23 cellular contexts compared by ENCODE assay signal in genomic region chr10:131776496-131776895, GRCh38.
A peak's percentile ranks its signal among the peaks of the same experiment; 100 is the strongest.
DNase-seq lines count a peak whose midpoint lies in the region; ATAC-seq, FAIRE-seq and TF ChIP-seq lines count a peak whose summit lies in the region.
"Had no signal": no experiment of that assay in that cellular context is flagged by ENCODE, and none has a peak within 500 bp of the region (broad histone marks: within the 10 kb centered on the region; RNA-seq: fewer than 3 reads in every experiment).

No MANE protein-coding gene starts in this region.

- H3K4me2 ChIP-seq in H1 (ENCODE audit: insufficient read depth in 1 of 2, low read depth in 2 of 2, low read length in 2 of 2) = no peak overlapping the region
- no peak overlapping the region for H3K4me2 ChIP-seq in neural progenitor cell
- H3K4me2 ChIP-seq: KMS-11 had no signal

- H3K36me3 Mint-ChIP-seq in neural progenitor cell = peaks cover 6% of the 10 kb centered on the region
- H3K36me3 Mint-ChIP-seq: CD8-positive, alpha-beta T cell had no signal

- H3K18ac ChIP-seq in H1 (ENCODE audit: extremely low read depth, low read length) = no peak overlapping the region

- H2BK120ac ChIP-seq in H1 (replicated peaks; ENCODE audit: low read depth, low read length) = no peak overlapping the region

- peak overlapping the region; percentile 35; the same call in 1 of the 2 replicates for H2BK12ac ChIP-seq in H1 (ENCODE audit: low read depth, low read length)

- TF ChIP-seq POLR2A in H1 (IDR thresholded peaks at IDR 0.05; ENCODE audit: control extremely low read depth in 1 of 2, low read depth in 2 of 2, low read length in 2 of 2) = no peak

- H3K27me3 Mint-ChIP-seq in neural progenitor cell (ENCODE audit: insufficient read depth, low read depth) = peaks cover 18% of the 10 kb centered on the region

- no peaks in the 10 kb centered on the region for H4K20me1 ChIP-seq in H1 (replicated peaks in 1 of 2; ENCODE audit: control insufficient read depth in 1 of 2, insufficient read depth in 2 of 2, low read length in 2 of 2)
- H4K20me1 ChIP-seq in neural progenitor cell (ENCODE audit: low read depth) = no peaks in the 10 kb centered on the region

- 0 out of 4 replicates have a peak, but pooled peaks of 1 of the 2 experiments have one; percentile 5 for TF ChIP-seq RAD21 in H1 (IDR thresholded peaks at IDR 0.05 in 1 of 2, conservative IDR thresholded peaks at IDR 0.05 in 1 of 2; ENCODE audit: low read depth in 2 of 2, low read length in 2 of 2)

- no peaks in the 10 kb centered on the region for H3K23me2 ChIP-seq in H1 (ENCODE audit: low read depth, low read length)

- H3K9ac ChIP-seq in H1 (replicated peaks in 1 of 4; ENCODE audit: extremely low read depth in 1 of 4, low read depth in 3 of 4, low read length in 3 of 4) = no peak overlapping the region
- H3K9ac ChIP-seq in neural progenitor cell = no peak overlapping the region
- H3K9ac ChIP-seq: GM23248, KMS-11 had no signal

- DNase-seq in activated CD8-positive, alpha-beta memory T cell treated with anti-CD3 and anti-CD28 coated beads, Interleukin-2, amount 50 U/mL, for 48 hours = peak; percentile 17
- no peak for DNase-seq in activated CD8-positive, alpha-beta memory T cell treated with anti-CD3 and anti-CD28 coated beads, Interleukin-2, amount 50 U/mL, for 4 hours
- DNase-seq in H1 (ENCODE audit: low read depth in 1 of 2, low spot score in 2 of 2) (peak in 1 of 2 experiments; percentile 35), neural progenitor cell (ENCODE audit: low spot score) (no peak), NCI-H1092 (lab: John Stamatoyannopoulos, UW) (no peak), SIG-M5 (lab: John Stamatoyannopoulos, UW) (no peak)
- DNase-seq: 8988T; C1 segment of cervical spinal cord; CD8-positive, alpha-beta T cell; DND-41; GM23248; NCI-H1105; NCI-H2029 treated with DMSO at 0.1 percent for 48 hours; NCI-H2171; NCI-H524 treated with DMSO at 0.1 percent for 48 hours; NCI-H82; Peyer's patch; SJCRH30 had no signal

- no peak overlapping the region for H3K14ac ChIP-seq in H1 (ENCODE audit: insufficient read length)

- no peak overlapping the region for H2AK5ac ChIP-seq in H1 (ENCODE audit: low read depth, low read length)

- H3K4ac ChIP-seq in H1 (replicated peaks; ENCODE audit: insufficient read length, low read depth, low read length) = no peak overlapping the region

- H3K27ac ChIP-seq in H1 (ENCODE audit: low read depth, low read length) = no peak overlapping the region
- no peak overlapping the region for H3K27ac ChIP-seq in neural progenitor cell
- H3K27ac ChIP-seq: GM23248, KMS-11, Peyer's patch, SJCRH30 had no signal

- TF ChIP-seq EP300 in H1 (IDR thresholded peaks at IDR 0.05; ENCODE audit: borderline replicate concordance in 1 of 2, low read depth in 2 of 2, low read length in 2 of 2) = no peak

- no peaks in the 10 kb centered on the region for H3F3A ChIP-seq in neural progenitor cell (ENCODE audit: low read depth)

- WGBS in H1 (ENCODE audit: extremely low coverage in 1 of 2, insufficient coverage in 1 of 2, insufficient read length in 1 of 2, insufficient replicate concordance in 2 of 2, low coverage in 1 of 2, low lambda C conversion rate in 2 of 2, missing lambda C conversion rate in 1 of 2), 2 experiments = 88% methylated on average over 10 of the region's 11 CpGs; no CpG with 5 or more reads in 1 of the 2 experiments

- H3K36me3 ChIP-seq in H1 (ENCODE audit: control insufficient read depth in 2 of 4, insufficient read depth in 4 of 4, low read length in 3 of 4) (no peaks in the 10 kb centered on the region), neural progenitor cell (no peaks in the 10 kb centered on the region)
- H3K36me3 ChIP-seq: Peyer's patch, SJCRH30 had no signal

- no peak for ATAC-seq in GM18867 (IDR thresholded peaks at IDR 0.05; ENCODE audit: unreplicated experiment)
- ATAC-seq: CD8-positive, alpha-beta T cell; GM12878; HCT116 had no signal

- H2BK15ac ChIP-seq in H1 (ENCODE audit: low read length) = no peak overlapping the region

- no peak overlapping the region for H3K23ac ChIP-seq in H1 (ENCODE audit: insufficient read length)

- no peaks in the 10 kb centered on the region; a peak in 1 of 7 replicates for H3K4me1 ChIP-seq in H1 (replicated peaks in 1 of 4; ENCODE audit: control insufficient read depth in 3 of 4, insufficient read depth in 4 of 4, low read length in 3 of 4)
- H3K4me1 ChIP-seq in neural progenitor cell = peaks cover 32% of the 10 kb centered on the region
- H3K4me1 ChIP-seq: Peyer's patch, SJCRH30 had no signal

- no peaks in the 10 kb centered on the region for H3K79me1 ChIP-seq in H1 (ENCODE audit: low read depth, low read length)

- TF ChIP-seq CTCF in H1 (IDR thresholded peaks at IDR 0.05; ENCODE audit: control extremely low read depth in 1 of 3, insufficient read depth in 1 of 3, low read depth in 1 of 3, low read length in 3 of 3) (peak in 1 of 3 experiments; percentile 7; a peak in 1 of 4 replicates), neural progenitor cell (IDR thresholded peaks at IDR 0.05) (no peak)

- H2BK5ac ChIP-seq in H1 (ENCODE audit: low read depth, low read length) = peak overlapping the region; percentile 6; the same call in 1 of the 2 replicates

- H3K9me3 Mint-ChIP-seq in neural progenitor cell = peaks cover 42% of the 10 kb centered on the region

- no peak overlapping the region for H2BK20ac ChIP-seq in H1 (ENCODE audit: low read length)

- no peak overlapping the region for H3K27ac Mint-ChIP-seq in neural progenitor cell
- H3K27ac Mint-ChIP-seq: CD8-positive, alpha-beta T cell had no signal

- no peak overlapping the region for H3K4me3 ChIP-seq in H1 (ENCODE audit: extremely low read depth in 1 of 4, insufficient read depth in 2 of 4, low read depth in 3 of 4, low read length in 4 of 4)
- H3K4me3 ChIP-seq in neural progenitor cell = no peak overlapping the region
- H3K4me3 ChIP-seq: GM12878, GM23248, Peyer's patch, SJCRH30 had no signal

- CTCF ChIA-PET in H1 (lab: Charles Lee; ENCODE audit: partially characterized antibody) = interaction anchor here (0.9 to 3.1 kb wide), 8 partner anchors 10 to 98 kb away, joined by 3 to 29 read pairs (median 4); no protein-coding TSS in a partner anchor

- H3K56ac ChIP-seq in H1 (replicated peaks; ENCODE audit: insufficient read length, low read depth, low read length) = no peak overlapping the region

- peaks cover 32% of the 10 kb centered on the region for H3K4me1 Mint-ChIP-seq in neural progenitor cell

- H3K27me3 ChIP-seq in H1 (replicated peaks in 1 of 4; ENCODE audit: control insufficient read depth in 3 of 4, extremely low read depth in 1 of 4, insufficient read depth in 3 of 4, low read length in 3 of 4) (no peaks in the 10 kb centered on the region), neural progenitor cell (no peaks in the 10 kb centered on the region)
- H3K27me3 ChIP-seq: Peyer's patch, SJCRH30 had no signal

- no peak overlapping the region for H4K91ac ChIP-seq in H1 (replicated peaks; ENCODE audit: insufficient read length, low read length)

- no peak overlapping the region for H4K8ac ChIP-seq in H1 (ENCODE audit: extremely low read depth, insufficient read depth, low read length)

- no peaks in the 10 kb centered on the region for H3K79me2 ChIP-seq in H1 (ENCODE audit: control insufficient read depth in 1 of 2, insufficient read depth in 2 of 2, low read length in 2 of 2)
- H3K79me2 ChIP-seq in neural progenitor cell (ENCODE audit: low read depth) = no peaks in the 10 kb centered on the region

- no peak overlapping the region for H2AFZ ChIP-seq in H1 (ENCODE audit: low read length)
- peak overlapping the region; percentile 50 for H2AFZ ChIP-seq in neural progenitor cell (replicated peaks)
- H2AFZ ChIP-seq: GM23248 had no signal

- POLR2A ChIA-PET in H1 (lab: Charles Lee; ENCODE audit: partially characterized antibody) = no interaction called here

- H4K5ac ChIP-seq in H1 (ENCODE audit: insufficient read length, low read depth, low read length) = no peak overlapping the region

- H3K4me3 Mint-ChIP-seq in neural progenitor cell = no peak overlapping the region
- H3K4me3 Mint-ChIP-seq: CD8-positive, alpha-beta T cell had no signal

- H3K9me3 ChIP-seq in H1 (ENCODE audit: insufficient read depth in 2 of 2, low read depth in 1 of 2, low read length in 1 of 2) (peaks cover 7 to 13% of the 10 kb centered on the region in 2 experiments; a peak in 3 of 4 replicates), neural progenitor cell (ENCODE audit: low read depth) (no peaks in the 10 kb centered on the region)
- H3K9me3 ChIP-seq: SJCRH30 had no signal

- no peak for FAIRE-seq in H1 (lab: Jason Lieb, UNC)
- FAIRE-seq: GM12878, HTR-8/SVneo had no signal

TF ChIP-seq in H1, 55 proteins besides CTCF, POLR2A, EP300 and RAD21:
- TF ChIP-seq E2F6 (IDR thresholded peaks at IDR 0.05) (0 out of 2 replicates have a peak, but pooled peaks have one; percentile 40), MAX (IDR thresholded peaks at IDR 0.05) (0 out of 2 replicates have a peak, but pooled peaks have one; percentile 10), SIX5 (IDR thresholded peaks at IDR 0.05; ENCODE audit: low read depth, low read length) (no peak)
